1 cellular context compared by ENCODE assay signal in genomic region chr11:10749476-10749875, GRCh38.
TF ChIP-seq lines count a peak whose summit lies in the region.

No MANE protein-coding gene starts in this region.

TF ChIP-seq in K562, 482 proteins besides CTCF, POLR2A, EP300 and RAD21 (continued from another document):
- TF ChIP-seq, protein P1, sequence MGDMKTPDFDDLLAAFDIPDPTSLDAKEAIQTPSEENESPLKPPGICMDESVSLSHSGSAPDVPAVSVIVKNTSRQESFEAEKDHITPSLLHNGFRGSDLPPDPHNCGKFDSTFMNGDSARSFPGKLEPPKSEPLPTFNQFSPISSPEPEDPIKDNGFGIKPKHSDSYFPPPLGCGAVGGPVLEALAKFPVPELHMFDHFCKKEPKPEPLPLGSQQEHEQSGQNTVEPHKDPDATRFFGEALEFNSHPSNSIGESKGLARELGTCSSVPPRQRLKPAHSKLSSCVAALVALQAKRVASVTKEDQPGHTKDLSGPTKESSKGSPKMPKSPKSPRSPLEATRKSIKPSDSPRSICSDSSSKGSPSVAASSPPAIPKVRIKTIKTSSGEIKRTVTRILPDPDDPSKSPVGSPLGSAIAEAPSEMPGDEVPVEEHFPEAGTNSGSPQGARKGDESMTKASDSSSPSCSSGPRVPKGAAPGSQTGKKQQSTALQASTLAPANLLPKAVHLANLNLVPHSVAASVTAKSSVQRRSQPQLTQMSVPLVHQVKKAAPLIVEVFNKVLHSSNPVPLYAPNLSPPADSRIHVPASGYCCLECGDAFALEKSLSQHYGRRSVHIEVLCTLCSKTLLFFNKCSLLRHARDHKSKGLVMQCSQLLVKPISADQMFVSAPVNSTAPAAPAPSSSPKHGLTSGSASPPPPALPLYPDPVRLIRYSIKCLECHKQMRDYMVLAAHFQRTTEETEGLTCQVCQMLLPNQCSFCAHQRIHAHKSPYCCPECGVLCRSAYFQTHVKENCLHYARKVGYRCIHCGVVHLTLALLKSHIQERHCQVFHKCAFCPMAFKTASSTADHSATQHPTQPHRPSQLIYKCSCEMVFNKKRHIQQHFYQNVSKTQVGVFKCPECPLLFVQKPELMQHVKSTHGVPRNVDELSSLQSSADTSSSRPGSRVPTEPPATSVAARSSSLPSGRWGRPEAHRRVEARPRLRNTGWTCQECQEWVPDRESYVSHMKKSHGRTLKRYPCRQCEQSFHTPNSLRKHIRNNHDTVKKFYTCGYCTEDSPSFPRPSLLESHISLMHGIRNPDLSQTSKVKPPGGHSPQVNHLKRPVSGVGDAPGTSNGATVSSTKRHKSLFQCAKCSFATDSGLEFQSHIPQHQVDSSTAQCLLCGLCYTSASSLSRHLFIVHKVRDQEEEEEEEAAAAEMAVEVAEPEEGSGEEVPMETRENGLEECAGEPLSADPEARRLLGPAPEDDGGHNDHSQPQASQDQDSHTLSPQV (IDR thresholded peaks at IDR 0.05), result 0 out of 2 replicates have a peak, but pooled peaks have one; percentile 20
- TF ChIP-seq USF2 (CRISPR knock-in tag; IDR thresholded peaks at IDR 0.05) (peak; percentile 61), NCOR1 (IDR thresholded peaks at IDR 0.05) (no peak), POLR2H (tag; IDR thresholded peaks at IDR 0.05; ENCODE audit: low read depth) (no peak), RBM14 (IDR thresholded peaks at IDR 0.05; ENCODE audit: borderline replicate concordance, insufficient read depth, low read depth, low read length) (no peak), ELF2 (CRISPR knock-in tag; IDR thresholded peaks at IDR 0.05) (no peak), L3MBTL2 (IDR thresholded peaks at IDR 0.05) (peak; percentile 57), ZNF695 (CRISPR knock-in tag; IDR thresholded peaks at IDR 0.05) (no peak), TGIF2 (CRISPR knock-in tag; IDR thresholded peaks at IDR 0.05) (no peak), ZNF583 (CRISPR knock-in tag; IDR thresholded peaks at IDR 0.05) (no peak), NCOA2 (IDR thresholded peaks at IDR 0.05; ENCODE audit: partially characterized antibody in 2 of 2) (no peak), ZBTB1 (CRISPR knock-in tag; IDR thresholded peaks at IDR 0.05; ENCODE audit: borderline replicate concordance, low read depth) (no peak), POLR2B (IDR thresholded peaks at IDR 0.05; ENCODE audit: low read depth, partially characterized antibody) (peak; percentile 22), CBFA2T2 (conservative IDR thresholded peaks at IDR 0.05) (peak; percentile 45; the same call in 1 of the 2 replicates), CBX5 (IDR thresholded peaks at IDR 0.05; ENCODE audit: borderline replicate concordance, low read depth) (no peak), MTA2 (IDR thresholded peaks at IDR 0.05; ENCODE audit: low read depth) (0 out of 2 replicates have a peak, but pooled peaks have one; percentile 23), DLX4 (CRISPR knock-in tag; IDR thresholded peaks at IDR 0.05) (no peak), MAFG (tag; conservative IDR thresholded peaks at IDR 0.05) (peak; percentile 31; the same call in 1 of the 2 replicates), GATAD2A (IDR thresholded peaks at IDR 0.05) (peak; percentile 36; the same call in 1 of the 2 replicates), NEUROD1 (IDR thresholded peaks at IDR 0.05; ENCODE audit: borderline replicate concordance, low read depth, low read length, partially characterized antibody) (no peak), TOE1 (IDR thresholded peaks at IDR 0.05; ENCODE audit: borderline replicate concordance) (peak; percentile 94), TOE1 (CRISPR knock-in tag; IDR thresholded peaks at IDR 0.05; ENCODE audit: borderline replicate concordance, low read depth) (no peak), NKRF (IDR thresholded peaks at IDR 0.05; ENCODE audit: borderline replicate concordance) (0 out of 2 replicates have a peak, but pooled peaks have one; percentile 35), SAFB2 (IDR thresholded peaks at IDR 0.05; ENCODE audit: borderline replicate concordance, low read depth, low read length, severe bottlenecking) (no peak), E2F6 (IDR thresholded peaks at IDR 0.05; ENCODE audit: borderline replicate concordance in 1 of 2, extremely low read depth in 1 of 2, insufficient read depth in 1 of 2, insufficient read length in 1 of 2, low read depth in 1 of 2, low read length in 1 of 2, poor library complexity in 1 of 2, severe bottlenecking in 1 of 2) (peak in 1 of 2 experiments; percentile 34), EGR1 (conservative IDR thresholded peaks at IDR 0.05) (peak; percentile 20; the same call in 1 of the 2 replicates), ERF (CRISPR knock-in tag; IDR thresholded peaks at IDR 0.05) (no peak), HDAC1 (IDR thresholded peaks at IDR 0.05) (peak in 1 of 2 experiments; percentile 23; a peak in 1 of 4 replicates), SP2 (IDR thresholded peaks at IDR 0.05; ENCODE audit: extremely low read depth, low read depth, low read length, poor library complexity, severe bottlenecking) (no peak), ZBTB2 (IDR thresholded peaks at IDR 0.05) (no peak), TAF15 (IDR thresholded peaks at IDR 0.05; ENCODE audit: low read depth, low read length) (no peak), ZNF282 (CRISPR knock-in tag; IDR thresholded peaks at IDR 0.05) (no peak)
- TF ChIP-seq, protein P2, sequence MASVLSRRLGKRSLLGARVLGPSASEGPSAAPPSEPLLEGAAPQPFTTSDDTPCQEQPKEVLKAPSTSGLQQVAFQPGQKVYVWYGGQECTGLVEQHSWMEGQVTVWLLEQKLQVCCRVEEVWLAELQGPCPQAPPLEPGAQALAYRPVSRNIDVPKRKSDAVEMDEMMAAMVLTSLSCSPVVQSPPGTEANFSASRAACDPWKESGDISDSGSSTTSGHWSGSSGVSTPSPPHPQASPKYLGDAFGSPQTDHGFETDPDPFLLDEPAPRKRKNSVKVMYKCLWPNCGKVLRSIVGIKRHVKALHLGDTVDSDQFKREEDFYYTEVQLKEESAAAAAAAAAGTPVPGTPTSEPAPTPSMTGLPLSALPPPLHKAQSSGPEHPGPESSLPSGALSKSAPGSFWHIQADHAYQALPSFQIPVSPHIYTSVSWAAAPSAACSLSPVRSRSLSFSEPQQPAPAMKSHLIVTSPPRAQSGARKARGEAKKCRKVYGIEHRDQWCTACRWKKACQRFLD (CRISPR knock-in tag; IDR thresholded peaks at IDR 0.05), result no peak
- TF ChIP-seq, protein P3, sequence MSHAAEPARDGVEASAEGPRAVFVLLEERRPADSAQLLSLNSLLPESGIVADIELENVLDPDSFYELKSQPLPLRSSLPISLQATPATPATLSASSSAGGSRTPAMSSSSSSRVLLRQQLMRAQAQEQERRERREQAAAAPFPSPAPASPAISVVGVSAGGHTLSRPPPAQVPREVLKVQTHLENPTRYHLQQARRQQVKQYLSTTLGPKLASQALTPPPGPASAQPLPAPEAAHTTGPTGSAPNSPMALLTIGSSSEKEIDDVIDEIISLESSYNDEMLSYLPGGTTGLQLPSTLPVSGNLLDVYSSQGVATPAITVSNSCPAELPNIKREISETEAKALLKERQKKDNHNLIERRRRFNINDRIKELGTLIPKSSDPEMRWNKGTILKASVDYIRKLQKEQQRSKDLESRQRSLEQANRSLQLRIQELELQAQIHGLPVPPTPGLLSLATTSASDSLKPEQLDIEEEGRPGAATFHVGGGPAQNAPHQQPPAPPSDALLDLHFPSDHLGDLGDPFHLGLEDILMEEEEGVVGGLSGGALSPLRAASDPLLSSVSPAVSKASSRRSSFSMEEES (CRISPR knock-in tag; IDR thresholded peaks at IDR 0.05), result peak; percentile 95
